Comparison of ENCODE assay signal across 1 cellular context in the genomic region with DNA sequence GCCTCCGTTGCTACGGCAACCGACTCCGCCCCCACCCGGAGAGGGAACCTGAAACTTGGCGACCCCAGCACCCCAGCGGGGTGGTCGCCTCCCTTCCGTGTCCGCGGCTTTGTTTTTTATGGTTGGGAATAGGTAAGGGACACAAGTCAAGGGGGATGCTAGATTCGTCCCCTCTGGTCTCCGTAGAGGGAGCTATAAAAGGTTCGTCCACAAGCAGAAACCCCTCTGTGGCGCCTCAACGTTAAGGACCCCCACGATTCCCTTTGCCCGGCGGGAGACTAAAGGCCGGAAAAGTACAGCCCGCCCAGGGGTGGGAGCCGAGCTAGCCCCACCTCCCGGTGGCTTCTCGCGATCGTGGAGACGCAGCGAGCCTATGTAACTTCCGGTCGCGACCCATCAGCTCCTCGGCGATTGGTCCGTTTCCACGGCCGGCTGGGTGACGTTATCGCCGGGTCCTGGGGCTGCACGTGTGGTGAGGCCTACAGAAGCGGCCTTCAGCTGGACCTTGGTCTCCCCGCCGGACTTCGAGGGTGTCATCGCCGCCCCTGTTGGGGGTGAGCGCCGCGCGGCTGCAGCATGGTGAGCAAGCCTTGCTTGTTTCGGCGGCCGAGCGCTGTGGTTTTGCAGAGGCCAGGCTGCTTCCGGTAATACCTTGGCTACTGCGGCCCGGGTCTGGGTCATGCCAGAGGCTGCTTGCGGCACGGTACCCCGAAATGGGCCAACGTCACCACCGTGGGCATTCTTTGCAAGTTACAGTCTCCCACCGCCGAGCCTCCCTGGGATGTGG.
A peak's percentile ranks its signal among the peaks of the same experiment; 100 is the strongest.
TF ChIP-seq lines count a peak whose summit lies in the region.

A gene with protein sequence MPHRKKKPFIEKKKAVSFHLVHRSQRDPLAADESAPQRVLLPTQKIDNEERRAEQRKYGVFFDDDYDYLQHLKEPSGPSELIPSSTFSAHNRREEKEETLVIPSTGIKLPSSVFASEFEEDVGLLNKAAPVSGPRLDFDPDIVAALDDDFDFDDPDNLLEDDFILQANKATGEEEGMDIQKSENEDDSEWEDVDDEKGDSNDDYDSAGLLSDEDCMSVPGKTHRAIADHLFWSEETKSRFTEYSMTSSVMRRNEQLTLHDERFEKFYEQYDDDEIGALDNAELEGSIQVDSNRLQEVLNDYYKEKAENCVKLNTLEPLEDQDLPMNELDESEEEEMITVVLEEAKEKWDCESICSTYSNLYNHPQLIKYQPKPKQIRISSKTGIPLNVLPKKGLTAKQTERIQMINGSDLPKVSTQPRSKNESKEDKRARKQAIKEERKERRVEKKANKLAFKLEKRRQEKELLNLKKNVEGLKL (plus strand): TSS at position 437 of the 787 bp plus-strand sequence. CDS start 140 bp downstream, at position 577.

TF ChIP-seq in K562, 482 proteins besides CTCF, POLR2A, EP300 and RAD21 (continued from another document and continues in another):
- TF ChIP-seq MGA (IDR thresholded peaks at IDR 0.05) (peak; percentile 97), CEBPB (tag; IDR thresholded peaks at IDR 0.05) (no peak), HEY1 (CRISPR knock-in tag; IDR thresholded peaks at IDR 0.05; ENCODE audit: borderline replicate concordance) (no peak; the same call in 1 of the 2 replicates), ZNF445 (CRISPR knock-in tag; IDR thresholded peaks at IDR 0.05; ENCODE audit: low read depth) (0 out of 2 replicates have a peak, but pooled peaks have one; percentile 59), NFRKB (IDR thresholded peaks at IDR 0.05; ENCODE audit: low read depth) (peak; percentile 78; the same call in 1 of the 2 replicates), NFIX (CRISPR knock-in tag; IDR thresholded peaks at IDR 0.05; ENCODE audit: low read depth) (no peak), ZNF23 (CRISPR knock-in tag; IDR thresholded peaks at IDR 0.05) (0 out of 2 replicates have a peak, but pooled peaks have one; percentile 24), NFYB (IDR thresholded peaks at IDR 0.05; ENCODE audit: extremely low read depth, insufficient read length) (peak; percentile 27), PHF21A (IDR thresholded peaks at IDR 0.05; ENCODE audit: borderline replicate concordance, low read depth) (0 out of 2 replicates have a peak, but pooled peaks have one; percentile 30), CBFA2T2 (conservative IDR thresholded peaks at IDR 0.05) (no peak), TOE1 (IDR thresholded peaks at IDR 0.05; ENCODE audit: borderline replicate concordance) (peak; percentile 59; the same call in 1 of the 2 replicates), TOE1 (CRISPR knock-in tag; IDR thresholded peaks at IDR 0.05; ENCODE audit: borderline replicate concordance, low read depth) (no peak; the same call in 1 of the 2 replicates), ZNF224 (CRISPR knock-in tag; IDR thresholded peaks at IDR 0.05) (peak; percentile 73; the same call in 1 of the 2 replicates), TEAD4 (IDR thresholded peaks at IDR 0.05; ENCODE audit: low read length) (0 out of 2 replicates have a peak, but pooled peaks have one; percentile 6), TEAD4 (CRISPR knock-in tag; IDR thresholded peaks at IDR 0.05; ENCODE audit: borderline replicate concordance) (peak; percentile 92; the same call in 1 of the 2 replicates), CAMTA2 (CRISPR knock-in tag; conservative IDR thresholded peaks at IDR 0.05) (peak; percentile 85; the same call in 1 of the 2 replicates), HDAC3 (IDR thresholded peaks at IDR 0.05; ENCODE audit: borderline replicate concordance, partially characterized antibody) (peak; percentile 15), ZBED1 (IDR thresholded peaks at IDR 0.05) (0 out of 2 replicates have a peak, but pooled peaks have one; percentile 74), DIDO1 (tag; IDR thresholded peaks at IDR 0.05; ENCODE audit: low read depth) (peak; percentile 89), ESRRA (IDR thresholded peaks at IDR 0.05; ENCODE audit: borderline replicate concordance, low read depth) (0 out of 2 replicates have a peak, but pooled peaks have one; percentile 33), NR4A1 (CRISPR knock-in tag; IDR thresholded peaks at IDR 0.05) (peak; percentile 87), NR4A1 (tag; IDR thresholded peaks at IDR 0.05) (no peak), CREM (IDR thresholded peaks at IDR 0.05; ENCODE audit: low read depth) (peak; percentile 97), ATF3 (IDR thresholded peaks at IDR 0.05) (peak; percentile 89), ATF3 (CRISPR knock-in tag; conservative IDR thresholded peaks at IDR 0.05) (peak; percentile 92), FOXM1 (IDR thresholded peaks at IDR 0.05; ENCODE audit: low read depth) (no peak), FOXM1 (CRISPR knock-in tag; IDR thresholded peaks at IDR 0.05; ENCODE audit: low read depth) (peak; percentile 95), GABPB2 (CRISPR knock-in tag; conservative IDR thresholded peaks at IDR 0.05) (no peak), FOXK1 (CRISPR knock-in tag; IDR thresholded peaks at IDR 0.05; ENCODE audit: borderline replicate concordance) (peak; percentile 95)
- TF ChIP-seq, protein P1, sequence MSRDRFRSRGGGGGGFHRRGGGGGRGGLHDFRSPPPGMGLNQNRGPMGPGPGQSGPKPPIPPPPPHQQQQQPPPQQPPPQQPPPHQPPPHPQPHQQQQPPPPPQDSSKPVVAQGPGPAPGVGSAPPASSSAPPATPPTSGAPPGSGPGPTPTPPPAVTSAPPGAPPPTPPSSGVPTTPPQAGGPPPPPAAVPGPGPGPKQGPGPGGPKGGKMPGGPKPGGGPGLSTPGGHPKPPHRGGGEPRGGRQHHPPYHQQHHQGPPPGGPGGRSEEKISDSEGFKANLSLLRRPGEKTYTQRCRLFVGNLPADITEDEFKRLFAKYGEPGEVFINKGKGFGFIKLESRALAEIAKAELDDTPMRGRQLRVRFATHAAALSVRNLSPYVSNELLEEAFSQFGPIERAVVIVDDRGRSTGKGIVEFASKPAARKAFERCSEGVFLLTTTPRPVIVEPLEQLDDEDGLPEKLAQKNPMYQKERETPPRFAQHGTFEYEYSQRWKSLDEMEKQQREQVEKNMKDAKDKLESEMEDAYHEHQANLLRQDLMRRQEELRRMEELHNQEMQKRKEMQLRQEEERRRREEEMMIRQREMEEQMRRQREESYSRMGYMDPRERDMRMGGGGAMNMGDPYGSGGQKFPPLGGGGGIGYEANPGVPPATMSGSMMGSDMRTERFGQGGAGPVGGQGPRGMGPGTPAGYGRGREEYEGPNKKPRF (IDR thresholded peaks at IDR 0.05; ENCODE audit: low read depth, low read length) = no peak
- TF ChIP-seq, protein P2, sequence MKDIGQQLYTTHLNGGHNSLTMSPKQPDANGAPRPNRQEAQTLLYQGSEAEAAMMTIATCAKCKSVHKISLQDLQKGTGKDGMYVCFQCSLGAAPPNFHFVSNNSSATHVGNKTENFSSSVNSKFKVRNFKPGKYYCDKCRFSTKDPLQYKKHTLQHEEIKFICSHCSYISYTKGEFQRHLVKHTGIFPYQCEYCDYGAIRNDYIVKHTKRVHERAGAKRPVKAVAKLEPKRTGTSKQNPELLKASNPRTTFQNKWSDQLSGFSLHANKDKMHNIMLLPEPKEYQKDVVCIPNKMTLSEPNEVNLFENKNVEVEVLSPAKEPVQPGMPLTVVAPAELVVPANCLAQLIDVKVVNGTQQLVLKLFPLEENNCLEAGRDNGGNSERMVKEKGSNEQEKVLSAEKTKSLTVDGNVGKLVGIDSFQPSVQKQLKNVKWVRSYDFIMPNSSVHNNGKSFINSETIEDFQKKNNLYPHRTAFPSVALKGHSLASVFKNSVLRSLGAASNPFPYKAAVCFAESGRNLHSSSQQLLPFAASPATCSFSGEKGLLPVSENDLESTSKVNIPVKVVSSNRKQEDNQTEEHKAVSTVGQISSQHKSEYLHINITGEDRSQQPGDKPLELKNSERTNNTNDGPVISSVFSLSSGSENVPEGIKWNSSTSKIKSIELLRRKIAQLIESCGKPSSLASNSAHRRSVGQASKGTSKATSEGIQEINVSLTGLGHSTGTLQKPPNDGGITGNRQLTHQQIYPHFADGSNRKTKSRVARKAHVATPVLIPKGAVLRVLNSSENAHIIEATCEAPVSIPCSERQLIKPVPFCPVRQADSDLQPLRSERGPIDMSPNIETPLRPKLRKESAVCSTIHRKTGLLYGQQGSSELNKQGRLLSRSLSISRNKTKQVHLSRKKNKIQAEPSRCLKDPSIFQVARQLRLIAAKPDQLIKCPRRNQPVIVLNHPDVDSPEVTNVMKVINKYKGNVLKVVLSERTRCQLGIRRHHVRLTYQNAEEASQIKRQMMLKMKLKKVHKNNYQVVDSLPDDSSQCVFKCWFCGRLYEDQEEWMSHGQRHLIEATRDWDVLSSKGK (CRISPR knock-in tag; IDR thresholded peaks at IDR 0.05) = no peak
- TF ChIP-seq, protein P3, sequence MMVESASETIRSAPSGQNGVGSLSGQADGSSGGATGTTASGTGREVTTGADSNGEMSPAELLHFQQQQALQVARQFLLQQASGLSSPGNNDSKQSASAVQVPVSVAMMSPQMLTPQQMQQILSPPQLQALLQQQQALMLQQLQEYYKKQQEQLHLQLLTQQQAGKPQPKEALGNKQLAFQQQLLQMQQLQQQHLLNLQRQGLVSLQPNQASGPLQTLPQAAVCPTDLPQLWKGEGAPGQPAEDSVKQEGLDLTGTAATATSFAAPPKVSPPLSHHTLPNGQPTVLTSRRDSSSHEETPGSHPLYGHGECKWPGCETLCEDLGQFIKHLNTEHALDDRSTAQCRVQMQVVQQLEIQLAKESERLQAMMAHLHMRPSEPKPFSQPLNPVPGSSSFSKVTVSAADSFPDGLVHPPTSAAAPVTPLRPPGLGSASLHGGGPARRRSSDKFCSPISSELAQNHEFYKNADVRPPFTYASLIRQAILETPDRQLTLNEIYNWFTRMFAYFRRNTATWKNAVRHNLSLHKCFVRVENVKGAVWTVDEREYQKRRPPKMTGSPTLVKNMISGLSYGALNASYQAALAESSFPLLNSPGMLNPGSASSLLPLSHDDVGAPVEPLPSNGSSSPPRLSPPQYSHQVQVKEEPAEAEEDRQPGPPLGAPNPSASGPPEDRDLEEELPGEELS (CRISPR knock-in tag; IDR thresholded peaks at IDR 0.05; ENCODE audit: borderline replicate concordance) = peak; percentile 97
